In genomic region chr2:104468846-104469245, GRCh38 we compare ENCODE assay signal across 29 cellular contexts.
"Had no signal": no experiment of that assay in that cellular context is flagged by ENCODE, and none has a peak within 500 bp of the region (broad histone marks: within the 10 kb centered on the region; RNA-seq: fewer than 3 reads in every experiment).

No MANE protein-coding gene starts in this region.

- DNase-seq: activated B cell treated with CpG ODN at 0.5 μM for 24 hours; activated CD4-positive, alpha-beta T cell treated with anti-CD3 and anti-CD28 coated beads, Interleukin-2, amount 50 U/mL, for 1 hour; activated CD8-positive, alpha-beta T cell treated with anti-CD3 and anti-CD28 coated beads for 36 hours; activated gamma-delta T cell treated with Interleukin-2 at 50 U/mL for 16 hours; activated naive CD4-positive, alpha-beta T cell treated with anti-CD3 and anti-CD28 coated beads, Interleukin-2, amount 50 U/mL, for 16 hours; activated T-cell treated with anti-CD3 and anti-CD28 coated beads, Interleukin-2, amount 50 U/mL, for 4 hours; amniotic stem cell; central memory CD4-positive, alpha-beta T cell; dermis blood vessel endothelial cell; effector CD8-positive, alpha-beta T cell; esophagus squamous epithelium; foreskin melanocyte; kidney; sigmoid colon; small intestine; stimulated activated CD4-positive, alpha-beta T cell treated with anti-CD3 and anti-CD28 coated beads, Interleukin-4, amount 100 ng/mL, for 4 hours; stimulated activated CD8-positive, alpha-beta memory T cell treated with anti-CD3 and anti-CD28 coated beads, Interleukin-4, amount 100 ng/mL, for 48 hours; stomach; T-cell; trophoblast cell had no signal

- H3K4me3 ChIP-seq: esophagus squamous epithelium, sigmoid colon, stomach, thoracic aorta had no signal

- H3K4me1 ChIP-seq: esophagus squamous epithelium, sigmoid colon, stomach had no signal

- H3K27ac ChIP-seq: epithelial cell of prostate, esophagus squamous epithelium, neutrophil, sigmoid colon, stomach, thoracic aorta had no signal

- H3K4me1 Mint-ChIP-seq: activated B cell treated with CpG ODN at 0.5 μM for 24 hours; activated T-helper 17 cell treated with anti-CD3 and anti-CD28 coated beads, Interleukin-2, amount 50 U/mL, for 72 hours; memory B cell; stimulated activated memory B cell treated with anti-CD40 and anti-IgM and Interleukin-4, amounts not matched to agents 10 μg/mL and 1 μg/mL and 100 μg/mL, for 72 hours; T-cell had no signal

- FAIRE-seq: endometrium, kidney, small intestine had no signal

- H3K36me3 Mint-ChIP-seq: memory B cell; natural killer cell treated with Interleukin-12 subunit alpha and Interleukin-12 subunit beta and Interleukin-15 and Interleukin-18, amount 100 ng/mL, for 72 hours; stimulated activated memory B cell treated with anti-CD40 and anti-IgM and Interleukin-4, amounts not matched to agents 10 μg/mL and 1 μg/mL and 100 μg/mL, for 72 hours; T-cell had no signal

- H3K4me3 Mint-ChIP-seq: activated B cell treated with CpG ODN at 0.5 μM for 24 hours; activated CD8-positive, alpha-beta T cell treated with anti-CD3 and anti-CD28 coated beads for 36 hours; activated T-cell treated with anti-CD3 and anti-CD28 coated beads, Interleukin-2, amount 50 U/mL, for 4 hours; activated T-helper 17 cell treated with anti-CD3 and anti-CD28 coated beads, Interleukin-2, amount 50 U/mL, for 72 hours; memory B cell; natural killer cell treated with Interleukin-12 subunit alpha and Interleukin-12 subunit beta and Interleukin-15 and Interleukin-18, amount 100 ng/mL, for 72 hours; stimulated activated memory B cell treated with anti-CD40 and anti-IgM and Interleukin-4, amounts not matched to agents 10 μg/mL and 1 μg/mL and 100 μg/mL, for 72 hours; T-cell had no signal

- H3K9me3 Mint-ChIP-seq: activated B cell treated with CpG ODN at 0.5 μM for 24 hours; activated CD8-positive, alpha-beta T cell treated with anti-CD3 and anti-CD28 coated beads for 36 hours; activated T-cell treated with anti-CD3 and anti-CD28 coated beads, Interleukin-2, amount 50 U/mL, for 4 hours; activated T-helper 17 cell treated with anti-CD3 and anti-CD28 coated beads, Interleukin-2, amount 50 U/mL, for 72 hours; memory B cell; natural killer cell treated with Interleukin-12 subunit alpha and Interleukin-12 subunit beta and Interleukin-15 and Interleukin-18, amount 100 ng/mL, for 72 hours; stimulated activated memory B cell treated with anti-CD40 and anti-IgM and Interleukin-4, amounts not matched to agents 10 μg/mL and 1 μg/mL and 100 μg/mL, for 72 hours; T-cell had no signal

- H3K9me3 ChIP-seq: esophagus squamous epithelium, neutrophil, sigmoid colon, stomach, thoracic aorta had no signal

- H3K36me3 ChIP-seq: esophagus squamous epithelium, neutrophil, sigmoid colon, stomach, thoracic aorta had no signal

- H3K27ac Mint-ChIP-seq: activated B cell treated with CpG ODN at 0.5 μM for 24 hours; activated CD8-positive, alpha-beta T cell treated with anti-CD3 and anti-CD28 coated beads for 36 hours; activated T-helper 17 cell treated with anti-CD3 and anti-CD28 coated beads, Interleukin-2, amount 50 U/mL, for 72 hours; memory B cell; natural killer cell treated with Interleukin-12 subunit alpha and Interleukin-12 subunit beta and Interleukin-15 and Interleukin-18, amount 100 ng/mL, for 72 hours; progenitor cell of endocrine pancreas; stimulated activated memory B cell treated with anti-CD40 and anti-IgM and Interleukin-4, amounts not matched to agents 10 μg/mL and 1 μg/mL and 100 μg/mL, for 72 hours; T-cell had no signal

- H3K27me3 Mint-ChIP-seq: progenitor cell of endocrine pancreas; stimulated activated memory B cell treated with anti-CD40 and anti-IgM and Interleukin-4, amounts not matched to agents 10 μg/mL and 1 μg/mL and 100 μg/mL, for 72 hours had no signal

- H3K27me3 ChIP-seq: esophagus squamous epithelium, neutrophil, sigmoid colon, stomach had no signal

- ATAC-seq: activated CD8-positive, alpha-beta T cell treated with anti-CD3 and anti-CD28 coated beads for 36 hours; activated T-cell treated with anti-CD3 and anti-CD28 coated beads, Interleukin-2, amount 50 U/mL, for 4 hours; activated T-helper 17 cell treated with anti-CD3 and anti-CD28 coated beads, Interleukin-2, amount 50 U/mL, for 72 hours; natural killer cell treated with Interleukin-12 subunit alpha and Interleukin-12 subunit beta and Interleukin-15 and Interleukin-18, amount 100 ng/mL, for 72 hours; stimulated activated memory B cell treated with anti-CD40 and anti-IgM and Interleukin-4, amounts not matched to agents 10 μg/mL and 1 μg/mL and 100 μg/mL, for 72 hours; T-cell had no signal
